In the genomic region with DNA sequence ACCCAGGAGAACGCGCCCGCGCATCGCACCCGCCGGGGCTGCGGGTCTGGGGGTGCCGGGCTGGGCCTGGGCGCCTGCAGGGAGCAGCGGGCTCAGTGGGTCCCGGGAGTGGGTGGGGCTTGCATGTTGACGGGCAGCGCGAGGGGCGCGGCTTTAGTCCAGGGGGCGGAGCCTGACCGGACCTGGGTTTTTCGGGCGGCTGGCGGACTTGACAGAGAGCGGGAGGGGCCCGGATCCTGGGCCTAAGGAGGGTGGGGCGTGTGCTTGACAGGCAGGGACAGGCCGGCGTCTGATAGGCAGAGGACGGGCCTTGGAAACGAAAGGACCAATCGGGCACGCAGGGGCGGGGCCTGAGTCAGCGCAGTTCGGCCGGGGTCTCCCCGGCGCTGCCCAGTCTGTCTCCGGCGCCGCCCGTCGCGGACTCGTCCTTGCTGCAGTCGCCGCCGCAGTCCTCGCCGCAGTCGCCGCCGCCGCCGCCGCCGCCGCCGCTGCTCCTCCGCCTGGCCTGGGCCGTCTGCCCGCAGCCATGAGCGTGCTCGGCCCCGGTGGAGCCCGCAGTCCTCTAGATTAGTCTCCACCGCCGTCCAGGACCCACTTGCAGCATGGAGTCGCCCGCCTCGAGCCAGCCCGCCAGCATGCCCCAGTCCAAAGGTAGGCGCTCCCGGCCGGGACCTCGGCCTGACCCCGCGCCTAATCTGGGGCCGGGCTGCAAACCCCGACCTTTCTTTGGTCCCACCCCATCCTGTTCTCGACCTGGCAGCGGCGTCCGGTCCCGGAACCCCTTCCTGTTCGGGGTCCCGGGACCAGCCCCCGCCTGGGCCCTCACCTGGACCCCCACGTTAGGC, we compare ENCODE assay signal across 1 cellular context.
TF ChIP-seq lines count a peak whose summit lies in the region.

A gene (plus strand): TSS at position 393 of the 845 bp plus-strand sequence. CDS start 210 bp downstream, at position 603.

TF ChIP-seq in HepG2, 621 proteins besides CTCF, POLR2A, EP300 and RAD21 (continued from another document and continues in another):
- TF ChIP-seq, protein P1, sequence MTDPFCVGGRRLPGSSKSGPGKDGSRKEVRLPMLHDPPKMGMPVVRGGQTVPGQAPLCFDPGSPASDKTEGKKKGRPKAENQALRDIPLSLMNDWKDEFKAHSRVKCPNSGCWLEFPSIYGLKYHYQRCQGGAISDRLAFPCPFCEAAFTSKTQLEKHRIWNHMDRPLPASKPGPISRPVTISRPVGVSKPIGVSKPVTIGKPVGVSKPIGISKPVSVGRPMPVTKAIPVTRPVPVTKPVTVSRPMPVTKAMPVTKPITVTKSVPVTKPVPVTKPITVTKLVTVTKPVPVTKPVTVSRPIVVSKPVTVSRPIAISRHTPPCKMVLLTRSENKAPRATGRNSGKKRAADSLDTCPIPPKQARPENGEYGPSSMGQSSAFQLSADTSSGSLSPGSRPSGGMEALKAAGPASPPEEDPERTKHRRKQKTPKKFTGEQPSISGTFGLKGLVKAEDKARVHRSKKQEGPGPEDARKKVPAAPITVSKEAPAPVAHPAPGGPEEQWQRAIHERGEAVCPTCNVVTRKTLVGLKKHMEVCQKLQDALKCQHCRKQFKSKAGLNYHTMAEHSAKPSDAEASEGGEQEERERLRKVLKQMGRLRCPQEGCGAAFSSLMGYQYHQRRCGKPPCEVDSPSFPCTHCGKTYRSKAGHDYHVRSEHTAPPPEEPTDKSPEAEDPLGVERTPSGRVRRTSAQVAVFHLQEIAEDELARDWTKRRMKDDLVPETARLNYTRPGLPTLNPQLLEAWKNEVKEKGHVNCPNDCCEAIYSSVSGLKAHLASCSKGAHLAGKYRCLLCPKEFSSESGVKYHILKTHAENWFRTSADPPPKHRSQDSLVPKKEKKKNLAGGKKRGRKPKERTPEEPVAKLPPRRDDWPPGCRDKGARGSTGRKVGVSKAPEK (CRISPR knock-in tag; IDR thresholded peaks at IDR 0.05; ENCODE audit: borderline replicate concordance): no peak
- no peak for TF ChIP-seq TOE1 (CRISPR knock-in tag; IDR thresholded peaks at IDR 0.05)
- peak; percentile 23; the same call in 1 of the 2 replicates for TF ChIP-seq ZNF180 (CRISPR knock-in tag; IDR thresholded peaks at IDR 0.05; ENCODE audit: borderline replicate concordance, low read depth)
- peak; percentile 82 for TF ChIP-seq KLF6 (CRISPR knock-in tag; IDR thresholded peaks at IDR 0.05)
- TF ChIP-seq ZNF441 (CRISPR knock-in tag; IDR thresholded peaks at IDR 0.05; ENCODE audit: borderline replicate concordance): peak; percentile 64; the same call in 1 of the 2 replicates
- TF ChIP-seq ZNF616 (CRISPR knock-in tag; IDR thresholded peaks at IDR 0.05; ENCODE audit: low read depth): no peak
- TF ChIP-seq IRX3 (CRISPR knock-in tag; IDR thresholded peaks at IDR 0.05; ENCODE audit: borderline replicate concordance, low read depth): no peak
- TF ChIP-seq ZNF761 (CRISPR knock-in tag; conservative IDR thresholded peaks at IDR 0.05): no peak
- TF ChIP-seq, protein P2, sequence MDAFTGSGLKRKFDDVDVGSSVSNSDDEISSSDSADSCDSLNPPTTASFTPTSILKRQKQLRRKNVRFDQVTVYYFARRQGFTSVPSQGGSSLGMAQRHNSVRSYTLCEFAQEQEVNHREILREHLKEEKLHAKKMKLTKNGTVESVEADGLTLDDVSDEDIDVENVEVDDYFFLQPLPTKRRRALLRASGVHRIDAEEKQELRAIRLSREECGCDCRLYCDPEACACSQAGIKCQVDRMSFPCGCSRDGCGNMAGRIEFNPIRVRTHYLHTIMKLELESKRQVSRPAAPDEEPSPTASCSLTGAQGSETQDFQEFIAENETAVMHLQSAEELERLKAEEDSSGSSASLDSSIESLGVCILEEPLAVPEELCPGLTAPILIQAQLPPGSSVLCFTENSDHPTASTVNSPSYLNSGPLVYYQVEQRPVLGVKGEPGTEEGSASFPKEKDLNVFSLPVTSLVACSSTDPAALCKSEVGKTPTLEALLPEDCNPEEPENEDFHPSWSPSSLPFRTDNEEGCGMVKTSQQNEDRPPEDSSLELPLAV (CRISPR knock-in tag; conservative IDR thresholded peaks at IDR 0.05; ENCODE audit: low read depth): no peak
- TF ChIP-seq HOXA7 (CRISPR knock-in tag; IDR thresholded peaks at IDR 0.05): no peak
- peak; percentile 59; the same call in 1 of the 2 replicates for TF ChIP-seq ZNF546 (CRISPR knock-in tag; conservative IDR thresholded peaks at IDR 0.05)
- TF ChIP-seq, protein P3, sequence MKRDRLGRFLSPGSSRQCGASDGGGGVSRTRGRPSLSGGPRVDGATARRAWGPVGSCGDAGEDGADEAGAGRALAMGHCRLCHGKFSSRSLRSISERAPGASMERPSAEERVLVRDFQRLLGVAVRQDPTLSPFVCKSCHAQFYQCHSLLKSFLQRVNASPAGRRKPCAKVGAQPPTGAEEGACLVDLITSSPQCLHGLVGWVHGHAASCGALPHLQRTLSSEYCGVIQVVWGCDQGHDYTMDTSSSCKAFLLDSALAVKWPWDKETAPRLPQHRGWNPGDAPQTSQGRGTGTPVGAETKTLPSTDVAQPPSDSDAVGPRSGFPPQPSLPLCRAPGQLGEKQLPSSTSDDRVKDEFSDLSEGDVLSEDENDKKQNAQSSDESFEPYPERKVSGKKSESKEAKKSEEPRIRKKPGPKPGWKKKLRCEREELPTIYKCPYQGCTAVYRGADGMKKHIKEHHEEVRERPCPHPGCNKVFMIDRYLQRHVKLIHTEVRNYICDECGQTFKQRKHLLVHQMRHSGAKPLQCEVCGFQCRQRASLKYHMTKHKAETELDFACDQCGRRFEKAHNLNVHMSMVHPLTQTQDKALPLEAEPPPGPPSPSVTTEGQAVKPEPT (CRISPR knock-in tag; IDR thresholded peaks at IDR 0.05; ENCODE audit: low read depth): no peak; the same call in none of the 2 replicates
- TF ChIP-seq NFYC (CRISPR knock-in tag; IDR thresholded peaks at IDR 0.05): peak; percentile 88
- TF ChIP-seq BHLHE40 (IDR thresholded peaks at IDR 0.05; ENCODE audit: low read length): no peak
- TF ChIP-seq, protein P4, sequence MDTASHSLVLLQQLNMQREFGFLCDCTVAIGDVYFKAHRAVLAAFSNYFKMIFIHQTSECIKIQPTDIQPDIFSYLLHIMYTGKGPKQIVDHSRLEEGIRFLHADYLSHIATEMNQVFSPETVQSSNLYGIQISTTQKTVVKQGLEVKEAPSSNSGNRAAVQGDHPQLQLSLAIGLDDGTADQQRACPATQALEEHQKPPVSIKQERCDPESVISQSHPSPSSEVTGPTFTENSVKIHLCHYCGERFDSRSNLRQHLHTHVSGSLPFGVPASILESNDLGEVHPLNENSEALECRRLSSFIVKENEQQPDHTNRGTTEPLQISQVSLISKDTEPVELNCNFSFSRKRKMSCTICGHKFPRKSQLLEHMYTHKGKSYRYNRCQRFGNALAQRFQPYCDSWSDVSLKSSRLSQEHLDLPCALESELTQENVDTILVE (CRISPR knock-in tag; IDR thresholded peaks at IDR 0.05): no peak
- no peak for TF ChIP-seq PAF1 (CRISPR knock-in tag; IDR thresholded peaks at IDR 0.05)
- no peak for TF ChIP-seq FLYWCH1 (CRISPR knock-in tag; IDR thresholded peaks at IDR 0.05)
- TF ChIP-seq ZNF678 (CRISPR knock-in tag; IDR thresholded peaks at IDR 0.05): no peak
- no peak for TF ChIP-seq ZNF674 (CRISPR knock-in tag; IDR thresholded peaks at IDR 0.05; ENCODE audit: low read depth)
- TF ChIP-seq, protein P5, sequence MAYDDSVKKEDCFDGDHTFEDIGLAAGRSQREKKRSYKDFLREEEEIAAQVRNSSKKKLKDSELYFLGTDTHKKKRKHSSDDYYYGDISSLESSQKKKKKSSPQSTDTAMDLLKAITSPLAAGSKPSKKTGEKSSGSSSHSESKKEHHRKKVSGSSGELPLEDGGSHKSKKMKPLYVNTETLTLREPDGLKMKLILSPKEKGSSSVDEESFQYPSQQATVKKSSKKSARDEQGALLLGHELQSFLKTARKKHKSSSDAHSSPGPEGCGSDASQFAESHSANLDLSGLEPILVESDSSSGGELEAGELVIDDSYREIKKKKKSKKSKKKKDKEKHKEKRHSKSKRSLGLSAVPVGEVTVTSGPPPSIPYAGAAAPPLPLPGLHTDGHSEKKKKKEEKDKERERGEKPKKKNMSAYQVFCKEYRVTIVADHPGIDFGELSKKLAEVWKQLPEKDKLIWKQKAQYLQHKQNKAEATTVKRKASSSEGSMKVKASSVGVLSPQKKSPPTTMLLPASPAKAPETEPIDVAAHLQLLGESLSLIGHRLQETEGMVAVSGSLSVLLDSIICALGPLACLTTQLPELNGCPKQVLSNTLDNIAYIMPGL (CRISPR knock-in tag; IDR thresholded peaks at IDR 0.05; ENCODE audit: borderline replicate concordance in 1 of 2, low read depth in 1 of 2): peak in 1 of 2 experiments; percentile 39; a peak in 1 of 4 replicates
- TF ChIP-seq GTF2F1 (IDR thresholded peaks at IDR 0.05; ENCODE audit: low read length): no peak
- no peak for TF ChIP-seq ADNP (CRISPR knock-in tag; IDR thresholded peaks at IDR 0.05)
- no peak for TF ChIP-seq SMYD3 (CRISPR knock-in tag; IDR thresholded peaks at IDR 0.05)
- no peak for TF ChIP-seq HMG20A (CRISPR knock-in tag; IDR thresholded peaks at IDR 0.05; ENCODE audit: borderline replicate concordance)
- peak; percentile 91 for TF ChIP-seq NFYB (CRISPR knock-in tag; IDR thresholded peaks at IDR 0.05)
- no peak for TF ChIP-seq CBX2 (IDR thresholded peaks at IDR 0.05; ENCODE audit: low read depth, low read length)
- no peak for TF ChIP-seq CBX2 (CRISPR knock-in tag; IDR thresholded peaks at IDR 0.05; ENCODE audit: low read depth)
- TF ChIP-seq ZNF282 (IDR thresholded peaks at IDR 0.05; ENCODE audit: partially characterized antibody): no peak
- TF ChIP-seq, protein P6, sequence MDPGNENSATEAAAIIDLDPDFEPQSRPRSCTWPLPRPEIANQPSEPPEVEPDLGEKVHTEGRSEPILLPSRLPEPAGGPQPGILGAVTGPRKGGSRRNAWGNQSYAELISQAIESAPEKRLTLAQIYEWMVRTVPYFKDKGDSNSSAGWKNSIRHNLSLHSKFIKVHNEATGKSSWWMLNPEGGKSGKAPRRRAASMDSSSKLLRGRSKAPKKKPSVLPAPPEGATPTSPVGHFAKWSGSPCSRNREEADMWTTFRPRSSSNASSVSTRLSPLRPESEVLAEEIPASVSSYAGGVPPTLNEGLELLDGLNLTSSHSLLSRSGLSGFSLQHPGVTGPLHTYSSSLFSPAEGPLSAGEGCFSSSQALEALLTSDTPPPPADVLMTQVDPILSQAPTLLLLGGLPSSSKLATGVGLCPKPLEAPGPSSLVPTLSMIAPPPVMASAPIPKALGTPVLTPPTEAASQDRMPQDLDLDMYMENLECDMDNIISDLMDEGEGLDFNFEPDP (CRISPR knock-in tag; conservative IDR thresholded peaks at IDR 0.05): 0 out of 2 replicates have a peak, but pooled peaks have one; percentile 88
- TF ChIP-seq, protein P7, sequence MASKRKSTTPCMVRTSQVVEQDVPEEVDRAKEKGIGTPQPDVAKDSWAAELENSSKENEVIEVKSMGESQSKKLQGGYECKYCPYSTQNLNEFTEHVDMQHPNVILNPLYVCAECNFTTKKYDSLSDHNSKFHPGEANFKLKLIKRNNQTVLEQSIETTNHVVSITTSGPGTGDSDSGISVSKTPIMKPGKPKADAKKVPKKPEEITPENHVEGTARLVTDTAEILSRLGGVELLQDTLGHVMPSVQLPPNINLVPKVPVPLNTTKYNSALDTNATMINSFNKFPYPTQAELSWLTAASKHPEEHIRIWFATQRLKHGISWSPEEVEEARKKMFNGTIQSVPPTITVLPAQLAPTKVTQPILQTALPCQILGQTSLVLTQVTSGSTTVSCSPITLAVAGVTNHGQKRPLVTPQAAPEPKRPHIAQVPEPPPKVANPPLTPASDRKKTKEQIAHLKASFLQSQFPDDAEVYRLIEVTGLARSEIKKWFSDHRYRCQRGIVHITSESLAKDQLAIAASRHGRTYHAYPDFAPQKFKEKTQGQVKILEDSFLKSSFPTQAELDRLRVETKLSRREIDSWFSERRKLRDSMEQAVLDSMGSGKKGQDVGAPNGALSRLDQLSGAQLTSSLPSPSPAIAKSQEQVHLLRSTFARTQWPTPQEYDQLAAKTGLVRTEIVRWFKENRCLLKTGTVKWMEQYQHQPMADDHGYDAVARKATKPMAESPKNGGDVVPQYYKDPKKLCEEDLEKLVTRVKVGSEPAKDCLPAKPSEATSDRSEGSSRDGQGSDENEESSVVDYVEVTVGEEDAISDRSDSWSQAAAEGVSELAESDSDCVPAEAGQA (IDR thresholded peaks at IDR 0.05; ENCODE audit: low read depth): no peak
- TF ChIP-seq, protein P7 (CRISPR knock-in tag; IDR thresholded peaks at IDR 0.05; ENCODE audit: borderline replicate concordance): no peak
- TF ChIP-seq NCOR1 (IDR thresholded peaks at IDR 0.05; ENCODE audit: borderline replicate concordance, low read length): 0 out of 2 replicates have a peak, but pooled peaks have one; percentile 26
- TF ChIP-seq, protein P8, sequence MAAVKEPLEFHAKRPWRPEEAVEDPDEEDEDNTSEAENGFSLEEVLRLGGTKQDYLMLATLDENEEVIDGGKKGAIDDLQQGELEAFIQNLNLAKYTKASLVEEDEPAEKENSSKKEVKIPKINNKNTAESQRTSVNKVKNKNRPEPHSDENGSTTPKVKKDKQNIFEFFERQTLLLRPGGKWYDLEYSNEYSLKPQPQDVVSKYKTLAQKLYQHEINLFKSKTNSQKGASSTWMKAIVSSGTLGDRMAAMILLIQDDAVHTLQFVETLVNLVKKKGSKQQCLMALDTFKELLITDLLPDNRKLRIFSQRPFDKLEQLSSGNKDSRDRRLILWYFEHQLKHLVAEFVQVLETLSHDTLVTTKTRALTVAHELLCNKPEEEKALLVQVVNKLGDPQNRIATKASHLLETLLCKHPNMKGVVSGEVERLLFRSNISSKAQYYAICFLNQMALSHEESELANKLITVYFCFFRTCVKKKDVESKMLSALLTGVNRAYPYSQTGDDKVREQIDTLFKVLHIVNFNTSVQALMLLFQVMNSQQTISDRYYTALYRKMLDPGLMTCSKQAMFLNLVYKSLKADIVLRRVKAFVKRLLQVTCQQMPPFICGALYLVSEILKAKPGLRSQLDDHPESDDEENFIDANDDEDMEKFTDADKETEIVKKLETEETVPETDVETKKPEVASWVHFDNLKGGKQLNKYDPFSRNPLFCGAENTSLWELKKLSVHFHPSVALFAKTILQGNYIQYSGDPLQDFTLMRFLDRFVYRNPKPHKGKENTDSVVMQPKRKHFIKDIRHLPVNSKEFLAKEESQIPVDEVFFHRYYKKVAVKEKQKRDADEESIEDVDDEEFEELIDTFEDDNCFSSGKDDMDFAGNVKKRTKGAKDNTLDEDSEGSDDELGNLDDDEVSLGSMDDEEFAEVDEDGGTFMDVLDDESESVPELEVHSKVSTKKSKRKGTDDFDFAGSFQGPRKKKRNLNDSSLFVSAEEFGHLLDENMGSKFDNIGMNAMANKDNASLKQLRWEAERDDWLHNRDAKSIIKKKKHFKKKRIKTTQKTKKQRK (IDR thresholded peaks at IDR 0.05; ENCODE audit: low read length): no peak
- TF ChIP-seq ZNF567 (CRISPR knock-in tag; IDR thresholded peaks at IDR 0.05; ENCODE audit: borderline replicate concordance): 0 out of 2 replicates have a peak, but pooled peaks have one; percentile 29
- no peak for TF ChIP-seq ZNF850 (CRISPR knock-in tag; conservative IDR thresholded peaks at IDR 0.05)
